Comparison of ENCODE assay signal across 21 cellular contexts in the genomic region with DNA sequence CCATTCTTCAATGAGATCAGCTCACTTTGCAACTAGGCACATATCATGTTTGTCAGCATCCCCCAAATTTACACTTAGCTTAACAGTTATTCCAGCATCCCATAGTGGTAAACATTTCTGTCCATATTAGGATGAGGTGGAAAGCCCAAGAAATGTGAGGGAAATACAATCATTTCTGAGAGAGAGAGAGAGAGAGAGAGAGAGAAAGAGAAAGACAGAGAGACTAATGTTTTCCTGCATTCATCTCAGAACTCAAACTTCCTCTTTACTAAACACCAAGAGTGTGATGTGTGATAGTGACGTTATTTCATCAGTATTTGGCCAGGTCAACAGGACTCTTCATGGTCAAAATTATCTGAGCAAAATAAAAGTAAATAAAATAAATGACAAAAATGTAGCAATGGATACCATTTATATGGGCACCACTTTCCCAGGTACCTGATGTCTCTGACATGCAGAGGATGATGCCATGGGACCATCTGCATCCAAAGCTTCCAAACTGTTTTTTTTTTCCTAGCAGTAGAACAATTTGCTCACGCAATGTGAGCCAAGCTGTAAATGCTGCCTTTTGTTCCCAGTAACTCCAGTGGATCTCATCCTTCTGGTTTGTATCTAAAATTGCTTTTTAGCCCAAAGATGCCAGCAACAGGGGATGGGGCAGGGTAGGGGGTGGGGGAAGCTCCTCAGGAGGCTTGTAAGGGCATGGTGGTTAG. TPM values are rescaled to one million over a fixed set of nuclear protein-coding genes. Genes with fewer than 3 reads are reported as not detected.
DNase-seq lines count a peak whose midpoint lies in the region; ATAC-seq, FAIRE-seq and TF ChIP-seq lines count a peak whose summit lies in the region.
"Had no signal": no experiment of that assay in that cellular context is flagged by ENCODE, and none has a peak within 500 bp of the region (broad histone marks: within the 10 kb centered on the region; RNA-seq: fewer than 3 reads in every experiment).

No MANE protein-coding gene starts in this region.

- peak; percentile 78 for FAIRE-seq in GM12892 (lab: Jason Lieb, UNC)

- H3K9ac ChIP-seq in Karpas-422 (ENCODE audit: low read length), result no peak overlapping the region

- H3K4me3 ChIP-seq in Karpas-422 (ENCODE audit: low read length), result no peak overlapping the region
- H3K4me3 ChIP-seq in upper lobe of right lung, result no peak overlapping the region
- H3K4me3 ChIP-seq: cardiac muscle cell, lung, MG63, skin epidermis, thoracic aorta had no signal

- H3K4me1 Mint-ChIP-seq in T-cell, result no peaks in the 10 kb centered on the region
- H3K4me1 Mint-ChIP-seq: activated T-helper 17 cell treated with anti-CD3 and anti-CD28 coated beads, Interleukin-2, amount 50 U/mL, for 72 hours; naive thymus-derived CD4-positive, alpha-beta T cell had no signal

- H3K27me3 Mint-ChIP-seq in T-cell, result no peaks in the 10 kb centered on the region
- H3K27me3 Mint-ChIP-seq: activated T-helper 17 cell treated with anti-CD3 and anti-CD28 coated beads, Interleukin-2, amount 50 U/mL, for 72 hours had no signal

- H3K27ac ChIP-seq in Karpas-422 (ENCODE audit: low read length) (peak overlapping the region; percentile 21; the same call in 1 of the 2 replicates), upper lobe of right lung (no peak overlapping the region)
- H3K27ac ChIP-seq: cardiac muscle cell, RWPE1, skin epidermis, thoracic aorta had no signal

- DNase-seq in GM12892 (ENCODE audit: insufficient read length), result no peak
- DNase-seq in Karpas-422, result no peak
- DNase-seq in globus pallidus (ENCODE audit: low spot score), result peak; percentile 5
- DNase-seq in upper lobe of right lung, result no peak
- DNase-seq in activated CD4-positive, alpha-beta T cell treated with anti-CD3 and anti-CD28 coated beads for 4 hours, result no peak
- DNase-seq in T-cell, result no peak
- DNase-seq: activated CD8-positive, alpha-beta memory T cell treated with anti-CD3 and anti-CD28 coated beads for 24 hours; Caco-2; MG63; naive thymus-derived CD4-positive, alpha-beta T cell; NCI-H774; stimulated activated CD4-positive, alpha-beta T cell treated with anti-CD3 and anti-CD28 coated beads, Interleukin-4, amount 100 ng/mL, for 24 hours; SW 1271 had no signal

- H3K79me2 ChIP-seq in Karpas-422 (ENCODE audit: low read length), result no peaks in the 10 kb centered on the region

- CTCF ChIA-PET in T-cell (lab: Charles Lee), result interaction anchor here in 1 of 2 donors (0.8 kb wide), 1 partner anchor 33 kb away, joined by 4 read pairs; no protein-coding TSS in a partner anchor

- no peak overlapping the region for H3K4me2 ChIP-seq in Karpas-422 (ENCODE audit: low read depth, low read length, poor library complexity, severe bottlenecking)

- intact Hi-C loops in upper lobe of right lung (cut with DNase I), result no loop called here

- H3K4me1 ChIP-seq in Karpas-422 (ENCODE audit: low read length) (peaks cover 10% of the 10 kb centered on the region), upper lobe of right lung (no peaks in the 10 kb centered on the region)
- H3K4me1 ChIP-seq: Caco-2 had no signal

- TF ChIP-seq POLR2A in GM12892 (IDR thresholded peaks at IDR 0.05; ENCODE audit: low read depth, low read length), result no peak

- H2AFZ ChIP-seq in Karpas-422 (ENCODE audit: low read length), result peak overlapping the region; percentile 81

- ATAC-seq in GM19452 (IDR thresholded peaks at IDR 0.05; ENCODE audit: unreplicated experiment) (peak; percentile 75), upper lobe of right lung (no peak), T-cell (replicated peaks in 1 of 4) (no peak), GM19328 (IDR thresholded peaks at IDR 0.05; ENCODE audit: unreplicated experiment) (no peak)
- ATAC-seq: activated T-helper 17 cell treated with anti-CD3 and anti-CD28 coated beads, Interleukin-2, amount 50 U/mL, for 72 hours; naive thymus-derived CD4-positive, alpha-beta T cell had no signal

- H3K36me3 ChIP-seq in Karpas-422 (ENCODE audit: insufficient read depth, low read length), result no peaks in the 10 kb centered on the region
- no peaks in the 10 kb centered on the region for H3K36me3 ChIP-seq in upper lobe of right lung
- H3K36me3 ChIP-seq: cardiac muscle cell, MG63, thoracic aorta had no signal

- H3K27me3 ChIP-seq in Karpas-422 (ENCODE audit: low read length), result no peaks in the 10 kb centered on the region
- no peaks in the 10 kb centered on the region for H3K27me3 ChIP-seq in upper lobe of right lung
- H3K27me3 ChIP-seq: cardiac muscle cell, MG63 had no signal

- no peak for TF ChIP-seq CTCF in upper lobe of right lung (IDR thresholded peaks at IDR 0.05)

- no peaks in the 10 kb centered on the region for H3K9me2 ChIP-seq in Karpas-422 (replicated peaks; ENCODE audit: insufficient read depth, low read length)

- no peak overlapping the region for H3K27ac Mint-ChIP-seq in T-cell
- H3K27ac Mint-ChIP-seq: activated T-helper 17 cell treated with anti-CD3 and anti-CD28 coated beads, Interleukin-2, amount 50 U/mL, for 72 hours; naive thymus-derived CD4-positive, alpha-beta T cell had no signal

- peaks cover 0 to under 1% (median 0%) of the 10 kb centered on the region in 3 donors for H3K9me3 Mint-ChIP-seq in T-cell
- H3K9me3 Mint-ChIP-seq: activated T-helper 17 cell treated with anti-CD3 and anti-CD28 coated beads, Interleukin-2, amount 50 U/mL, for 72 hours had no signal

- no peaks in the 10 kb centered on the region for H3K9me3 ChIP-seq in Karpas-422 (ENCODE audit: low read length)
- no peaks in the 10 kb centered on the region for H3K9me3 ChIP-seq in upper lobe of right lung
- H3K9me3 ChIP-seq: Caco-2, MG63, thoracic aorta had no signal

- POLR2A ChIA-PET in T-cell (lab: Charles Lee), result no interaction called here

- H3K4me3 Mint-ChIP-seq in T-cell, result no peak overlapping the region
- H3K4me3 Mint-ChIP-seq: activated T-helper 17 cell treated with anti-CD3 and anti-CD28 coated beads, Interleukin-2, amount 50 U/mL, for 72 hours; naive thymus-derived CD4-positive, alpha-beta T cell had no signal

- H3K36me3 Mint-ChIP-seq in T-cell, result no peaks in the 10 kb centered on the region

- H4K20me1 ChIP-seq in Karpas-422 (ENCODE audit: insufficient read depth, low read depth, low read length), result no peaks in the 10 kb centered on the region

RNA-seq across cellular contexts. Expression of a gene that starts 32.9 kb away (rescaled TPM):
- polyA plus RNA-seq in GM12892 (2012; ENCODE audit: missing spikeins), result 54.1 TPM
- total RNA-seq in Karpas-422 (2014; rRNA removed; shearing (Covaris generic); ENCODE audit: low replicate concordance), result 156 and 183 TPM in 2 replicates
- 11.8 TPM for total RNA-seq in upper lobe of right lung
- under 1 TPM in 3 of 5 donors, not detected in 2; 0.50 to 0.96 (median 0.60) TPM for total RNA-seq in T-cell

Comparison
In these comparisons a context has a peak if more than half of its experiments do, and no peak if none do; other contexts are left out.
1. RNA of a gene that starts 32.9 kb away (total RNA-seq): 156 to 183 TPM in Karpas-422; 11.8 TPM in upper lobe of right lung (single experiment) and 0.50 to 0.96 TPM in T-cell; every median in the first group is over 10 times any median in the second.